ENCODE assay signal across 14 cellular contexts in the genomic region with DNA sequence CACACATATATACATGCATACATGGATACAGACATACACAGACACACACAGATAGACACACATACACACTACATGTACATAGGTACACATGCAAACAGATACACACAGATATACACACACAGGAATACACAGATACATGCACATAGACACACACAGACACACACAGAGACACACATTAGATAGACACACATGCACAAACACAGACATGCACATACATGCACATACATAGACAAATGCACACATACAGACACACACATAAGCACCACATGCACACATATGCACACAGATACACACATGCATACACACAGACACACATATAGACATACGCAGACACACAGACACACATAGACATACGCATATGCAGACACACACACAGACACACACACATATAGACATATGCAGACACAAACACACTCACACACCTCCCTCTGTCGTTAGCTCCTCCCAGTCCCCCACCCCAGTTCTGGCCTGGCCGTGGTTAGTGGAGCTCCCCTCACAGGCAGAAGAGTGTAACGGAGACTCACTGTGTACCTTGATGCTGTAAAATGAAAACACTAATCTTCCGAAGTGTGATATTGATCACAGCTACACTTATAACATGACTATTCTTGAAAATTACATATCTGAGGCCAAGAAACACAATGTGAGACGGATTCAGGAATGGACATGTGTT. TPM values are rescaled to one million over a fixed set of nuclear protein-coding genes. Genes with fewer than 3 reads are reported as not detected.
DNase-seq lines count a peak whose midpoint lies in the region; ATAC-seq, FAIRE-seq and TF ChIP-seq lines count a peak whose summit lies in the region.
"Had no signal": no experiment of that assay in that cellular context is flagged by ENCODE, and none has a peak within 500 bp of the region (broad histone marks: within the 10 kb centered on the region; RNA-seq: fewer than 3 reads in every experiment).

No MANE protein-coding gene starts in this region.

- no peaks in the 10 kb centered on the region for H3K4me1 ChIP-seq in keratinocyte (ENCODE audit: control insufficient read depth, extremely low read depth, insufficient read depth, low read length)
- H3K4me1 ChIP-seq: BE2C had no signal

- no peaks in the 10 kb centered on the region for H3K79me2 ChIP-seq in keratinocyte (ENCODE audit: control insufficient read depth, insufficient read depth, low read length)

- no peak for ATAC-seq in GM19324 (IDR thresholded peaks at IDR 0.05; ENCODE audit: low FRiP score, unreplicated experiment)

- dilution Hi-C loops in keratinocyte (cut with MboI; ENCODE audit: extremely low pct_ligation_motif_present, low sequenced_read_pairs): no loop called here

- no peak overlapping the region for H3K27ac ChIP-seq in keratinocyte (ENCODE audit: control insufficient read depth, insufficient read depth, low read length)
- H3K27ac ChIP-seq: dorsolateral prefrontal cortex, RWPE1 had no signal

- no peaks in the 10 kb centered on the region for H3K9me1 ChIP-seq in keratinocyte (ENCODE audit: control insufficient read depth, extremely low read depth, insufficient read depth, low read length)

- H3K9ac ChIP-seq in keratinocyte (ENCODE audit: control insufficient read depth, extremely low read depth, insufficient read depth, low read length): no peak overlapping the region

- in situ Hi-C loops in SK-MEL-5 (cut with HindIII; ENCODE audit: low pct_unique_long_range_greater_than_20kb, low sequenced_read_pairs): no loop called here

- H3K36me3 ChIP-seq in keratinocyte (ENCODE audit: control insufficient read depth in 2 of 2, extremely low read depth in 1 of 2, insufficient read depth in 2 of 2, low read length in 2 of 2): no peaks in the 10 kb centered on the region
- H3K36me3 ChIP-seq: BE2C had no signal

- no peak overlapping the region for H3K4me2 ChIP-seq in keratinocyte (ENCODE audit: control insufficient read depth, extremely low read depth, insufficient read depth, low read depth, low read length)

- TF ChIP-seq CTCF in GM12873 (IDR thresholded peaks at IDR 0.05; ENCODE audit: insufficient read depth, low read depth, low read length, missing control alignments): peak; percentile 15
- peak in 2 of 3 experiments; percentile 15 to 35 for TF ChIP-seq CTCF in keratinocyte (optimal IDR thresholded peaks at IDR 0.05 in 1 of 3, IDR thresholded peaks at IDR 0.05 in 1 of 3, conservative IDR thresholded peaks at IDR 0.05 in 1 of 3; ENCODE audit: extremely low read depth in 1 of 3, insufficient read depth in 2 of 3, low read length in 3 of 3)

- H4K20me1 ChIP-seq in keratinocyte (ENCODE audit: control insufficient read depth, extremely low read depth, insufficient read depth, low read length): no peaks in the 10 kb centered on the region

- H3K4me3 ChIP-seq in keratinocyte (ENCODE audit: control insufficient read depth in 2 of 3, extremely low read depth in 1 of 3, insufficient read depth in 2 of 3, low read depth in 1 of 3, low read length in 3 of 3): no peak overlapping the region
- H3K4me3 ChIP-seq: dorsolateral prefrontal cortex, skin epidermis had no signal

- H2AFZ ChIP-seq in keratinocyte (ENCODE audit: control insufficient read depth, low read length): peak overlapping the region; percentile 8

- FAIRE-seq in keratinocyte (lab: Jason Lieb, UNC) (no peak), H54 (lab: Jason Lieb, UNC) (no peak)

- DNase-seq in activated CD8-positive, alpha-beta memory T cell treated with anti-CD3 and anti-CD28 coated beads, Interleukin-2, amount 50 U/mL, for 48 hours: peak; percentile 65
- DNase-seq in activated CD8-positive, alpha-beta memory T cell treated with anti-CD3 and anti-CD28 coated beads, Interleukin-2, amount 50 U/mL, for 4 hours: no peak
- DNase-seq in SK-MEL-5 (ENCODE audit: low read depth, low spot score) (peak; percentile 11), keratinocyte (ENCODE audit: low read depth, low spot score) (no peak), H54 (ENCODE audit: insufficient read length, low spot score) (no peak)
- no peak for DNase-seq in central memory CD4-positive, alpha-beta T cell
- DNase-seq: BE2C, dorsolateral prefrontal cortex, foreskin fibroblast, GDM1 had no signal

- H3K9me3 ChIP-seq in keratinocyte (ENCODE audit: control insufficient read depth, low read depth, low read length): no peaks in the 10 kb centered on the region
- H3K9me3 ChIP-seq: BE2C had no signal

- H3K27me3 ChIP-seq in keratinocyte (ENCODE audit: control insufficient read depth, extremely low read depth, insufficient read depth, low read length): peaks cover 10% of the 10 kb centered on the region

- no peak for TF ChIP-seq POLR2A in H54 (IDR thresholded peaks at IDR 0.05; ENCODE audit: low read depth, low read length)

RNA-seq across cellular contexts. Expression of gene UBASH3A, which starts 7.6 kb away (rescaled TPM):
- not detected in 2 replicates for total RNA-seq in SK-MEL-5 (2014; rRNA removed; shearing (Covaris generic))
- polyA plus RNA-seq in SK-MEL-5 (2015; cell fraction: cytosol; rRNA removed): not detected in 2 replicates
- polyA plus RNA-seq in SK-MEL-5 (2015; cell fraction: nucleus; rRNA removed): not detected in 2 replicates
- not detected in 3 replicates for polyA plus RNA-seq in keratinocyte
- polyA plus RNA-seq in keratinocyte (2011; ENCODE audit: low read depth): not detected
- polyA plus RNA-seq in keratinocyte (2011; cell fraction: cytosol; rRNA removed): not detected in 2 replicates
- not detected in 2 replicates for polyA plus RNA-seq in keratinocyte (2011; cell fraction: nucleus; rRNA removed)
- polyA plus RNA-seq in keratinocyte (2012; ENCODE audit: low replicate concordance): not detected in 2 replicates
- not detected in 3 replicates for polyA minus RNA-seq in keratinocyte
- polyA minus RNA-seq in keratinocyte (2011; cell fraction: cytosol; rRNA and poly(A)+ RNA removed): not detected
- polyA minus RNA-seq in keratinocyte (2011; cell fraction: nucleus; rRNA and poly(A)+ RNA removed): not detected in 2 replicates

RNA-seq across cellular contexts. Expression of gene TMPRSS3, which starts 15.5 kb away (rescaled TPM):
- 0.34 TPM in 1 of 2 replicates, not detected in the other for total RNA-seq in SK-MEL-5 (2014; rRNA removed; shearing (Covaris generic))
- polyA plus RNA-seq in SK-MEL-5 (2015; cell fraction: cytosol; rRNA removed): 0.10 and 0.19 TPM in 2 replicates
- not detected in 2 replicates for polyA plus RNA-seq in SK-MEL-5 (2015; cell fraction: nucleus; rRNA removed)
- not detected in 3 replicates for polyA plus RNA-seq in keratinocyte
- polyA plus RNA-seq in keratinocyte (2011; ENCODE audit: low read depth): not detected
- polyA plus RNA-seq in keratinocyte (2011; cell fraction: cytosol; rRNA removed): not detected in 2 replicates
- polyA plus RNA-seq in keratinocyte (2011; cell fraction: nucleus; rRNA removed): not detected in 2 replicates
- not detected in 2 replicates for polyA plus RNA-seq in keratinocyte (2012; ENCODE audit: low replicate concordance)
- not detected in 3 replicates for polyA minus RNA-seq in keratinocyte
- 0.58 TPM for polyA minus RNA-seq in keratinocyte (2011; cell fraction: cytosol; rRNA and poly(A)+ RNA removed)
- 0.70 TPM in 1 of 2 replicates, not detected in the other for polyA minus RNA-seq in keratinocyte (2011; cell fraction: nucleus; rRNA and poly(A)+ RNA removed)

RNA-seq across cellular contexts. Expression of gene TFF1, which starts 45.0 kb away (rescaled TPM):
- not detected in 2 replicates for total RNA-seq in SK-MEL-5 (2014; rRNA removed; shearing (Covaris generic))
- not detected in 2 replicates for polyA plus RNA-seq in SK-MEL-5 (2015; cell fraction: cytosol; rRNA removed)
- not detected in 2 replicates for polyA plus RNA-seq in SK-MEL-5 (2015; cell fraction: nucleus; rRNA removed)
- polyA plus RNA-seq in keratinocyte: not detected in 3 replicates
- polyA plus RNA-seq in keratinocyte (2011; ENCODE audit: low read depth): not detected
- not detected in 2 replicates for polyA plus RNA-seq in keratinocyte (2011; cell fraction: cytosol; rRNA removed)
- not detected in 2 replicates for polyA plus RNA-seq in keratinocyte (2011; cell fraction: nucleus; rRNA removed)
- not detected in 2 replicates for polyA plus RNA-seq in keratinocyte (2012; ENCODE audit: low replicate concordance)
- polyA minus RNA-seq in keratinocyte: not detected in 3 replicates
- not detected for polyA minus RNA-seq in keratinocyte (2011; cell fraction: cytosol; rRNA and poly(A)+ RNA removed)
- not detected in 2 replicates for polyA minus RNA-seq in keratinocyte (2011; cell fraction: nucleus; rRNA and poly(A)+ RNA removed)
- total RNA-seq: dorsolateral prefrontal cortex had no signal

Comparison
In these comparisons a context has a peak if more than half of its experiments do, and no peak if none do; other contexts are left out.
1. DNase-seq: peak in activated CD8-positive, alpha-beta memory T cell treated with anti-CD3 and anti-CD28 coated beads, Interleukin-2, amount 50 U/mL, for 48 hours (single experiment) and SK-MEL-5 (single experiment); none in activated CD8-positive, alpha-beta memory T cell treated with anti-CD3 and anti-CD28 coated beads, Interleukin-2, amount 50 U/mL, for 4 hours (single experiment), keratinocyte (single experiment), H54 (single experiment) and central memory CD4-positive, alpha-beta T cell (single experiment).